In the genomic region with DNA sequence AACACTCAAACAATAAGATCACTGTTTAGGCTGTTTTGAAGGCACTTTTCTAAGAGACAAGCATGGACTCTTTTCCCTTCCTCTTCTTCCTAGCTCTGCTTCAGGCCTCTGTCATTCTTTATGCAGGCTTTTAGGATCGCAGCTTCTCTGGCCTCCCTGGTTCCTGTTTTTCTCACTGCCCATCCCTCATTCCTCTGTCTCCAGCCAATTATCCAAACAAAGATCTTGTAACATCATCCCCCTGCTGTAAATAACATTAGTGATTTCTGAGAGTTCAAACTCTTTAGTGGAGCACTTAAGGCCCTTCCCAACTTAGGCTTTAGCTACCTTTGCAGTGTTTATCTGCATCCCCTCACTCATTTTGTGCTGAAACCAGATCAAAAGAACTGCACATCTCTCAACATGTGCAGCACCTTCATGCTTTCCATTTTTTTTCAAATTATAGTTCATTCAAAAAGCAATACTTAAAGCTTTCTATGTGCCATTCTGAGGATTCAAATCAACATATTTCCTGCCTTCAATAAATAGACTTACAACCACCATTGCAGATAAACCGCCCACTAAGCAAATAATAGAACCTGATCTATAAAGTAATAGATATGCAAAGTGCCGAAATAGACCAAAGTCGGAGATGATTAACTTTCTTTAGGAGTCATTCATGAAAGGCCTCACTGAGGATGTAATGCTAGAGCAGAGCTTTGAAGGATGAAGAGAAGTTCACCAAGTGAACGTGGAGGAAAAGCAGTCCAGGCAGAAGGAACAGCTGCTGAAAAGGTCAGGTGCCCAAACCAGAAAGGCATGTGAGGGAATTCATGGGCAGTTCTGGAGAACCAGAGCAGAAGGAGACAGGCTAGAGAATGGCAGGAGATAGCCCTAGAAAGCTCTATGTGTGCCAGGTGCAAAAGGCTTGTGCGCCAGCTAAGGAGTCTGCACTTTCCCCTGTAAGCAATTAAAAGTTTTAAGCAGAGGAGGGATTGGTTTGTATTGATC, we compare ENCODE assay signal across 21 cellular contexts.
DNase-seq lines count a peak whose midpoint lies in the region; ATAC-seq, FAIRE-seq and TF ChIP-seq lines count a peak whose summit lies in the region.
"Had no signal": no experiment of that assay in that cellular context is flagged by ENCODE, and none has a peak within 500 bp of the region (broad histone marks: within the 10 kb centered on the region; RNA-seq: fewer than 3 reads in every experiment).

No MANE protein-coding gene starts in this region.

- H3K27me3 ChIP-seq in GM23338 (ENCODE audit: insufficient read depth) = no peaks in the 10 kb centered on the region
- H3K27me3 ChIP-seq in parathyroid adenoma (ENCODE audit: control insufficient read depth, insufficient read depth, low read length) = no peaks in the 10 kb centered on the region
- H3K27me3 ChIP-seq: cardiac muscle cell had no signal

- no peaks in the 10 kb centered on the region for H3F3A ChIP-seq in GM23338 (replicated peaks; ENCODE audit: low read depth)

- H3K4me3 Mint-ChIP-seq in GM23338 (no peak overlapping the region), glutamatergic neuron (ENCODE audit: unreplicated experiment) (peak overlapping the region; percentile 26)
- H3K4me3 Mint-ChIP-seq: activated CD4-positive, alpha-beta T cell treated with anti-CD3 and anti-CD28 coated beads, Interleukin-2, amount 10 ng/mL, durations not matched to agents 24 days and 14 days; activated naive CD4-positive, alpha-beta T cell treated with anti-CD3 and anti-CD28 coated beads, Interleukin-2, amount 10 ng/mL, durations not matched to agents 7 days and 5 days; CD4-positive, alpha-beta memory T cell; dendritic cell treated with granulocyte-macrophage colony-stimulating factor and Interleukin-4, amounts not matched to agents 40 ng/mL and 50 ng/mL, for 4 days; natural killer cell; stimulated activated naive B cell treated with anti-CD40 and anti-IgM and Interleukin-4, amounts not matched to agents 10 μg/mL and 1 μg/mL and 100 μg/mL, for 72 hours had no signal

- FAIRE-seq in GM12892 (lab: Jason Lieb, UNC) = no peak

- H3K79me2 ChIP-seq in GM23338 (replicated peaks; ENCODE audit: insufficient read depth) (no peaks in the 10 kb centered on the region), parathyroid adenoma (no peaks in the 10 kb centered on the region)

- H3K9me3 ChIP-seq in parathyroid adenoma (ENCODE audit: control insufficient read depth, low read length) = no peaks in the 10 kb centered on the region

- H3K4me1 Mint-ChIP-seq in GM23338 = no peaks in the 10 kb centered on the region; the same call in 2 of the 3 replicates
- H3K4me1 Mint-ChIP-seq in glutamatergic neuron (ENCODE audit: low read depth, unreplicated experiment) = peaks cover 35% of the 10 kb centered on the region
- H3K4me1 Mint-ChIP-seq: activated CD4-positive, alpha-beta T cell treated with anti-CD3 and anti-CD28 coated beads, Interleukin-2, amount 10 ng/mL, durations not matched to agents 24 days and 14 days; CD4-positive, alpha-beta memory T cell had no signal

- H3K9me2 ChIP-seq in GM23338 (ENCODE audit: insufficient read depth) = no peaks in the 10 kb centered on the region; the same call in 1 of the 2 replicates

- no peak overlapping the region for H3K27ac ChIP-seq in GM23338 (ENCODE audit: low read depth)
- H3K27ac ChIP-seq in parathyroid adenoma = no peak overlapping the region
- H3K27ac ChIP-seq: cardiac muscle cell, SK-N-MC, VCaP had no signal

- no peak overlapping the region for H3K9ac ChIP-seq in parathyroid adenoma

- peak overlapping the region; percentile 52; the same call in 1 of the 2 replicates for H2AFZ ChIP-seq in GM23338
- peak overlapping the region; percentile 3 for H2AFZ ChIP-seq in parathyroid adenoma

- H4K20me1 ChIP-seq in GM23338 (replicated peaks; ENCODE audit: insufficient read depth) = no peaks in the 10 kb centered on the region

- H3K27ac Mint-ChIP-seq in GM23338 = no peak overlapping the region
- no peak overlapping the region for H3K27ac Mint-ChIP-seq in glutamatergic neuron (ENCODE audit: unreplicated experiment)
- H3K27ac Mint-ChIP-seq: activated CD4-positive, alpha-beta T cell treated with anti-CD3 and anti-CD28 coated beads, Interleukin-2, amount 10 ng/mL, durations not matched to agents 24 days and 14 days; activated naive CD4-positive, alpha-beta T cell treated with anti-CD3 and anti-CD28 coated beads, Interleukin-2, amount 10 ng/mL, durations not matched to agents 7 days and 5 days; CD4-positive, alpha-beta memory T cell; dendritic cell treated with granulocyte-macrophage colony-stimulating factor and Interleukin-4, amounts not matched to agents 40 ng/mL and 50 ng/mL, for 4 days; natural killer cell; progenitor cell of endocrine pancreas; stimulated activated naive B cell treated with anti-CD40 and anti-IgM and Interleukin-4, amounts not matched to agents 10 μg/mL and 1 μg/mL and 100 μg/mL, for 72 hours had no signal

- intact Hi-C loops in sciatic nerve (cut with DNase I) = no loop called here

- no peak overlapping the region for H3K4me3 ChIP-seq in GM23338
- H3K4me3 ChIP-seq in parathyroid adenoma (ENCODE audit: low read depth, low read length) = no peak overlapping the region
- H3K4me3 ChIP-seq: cardiac muscle cell, lung, SK-N-MC, skin epidermis had no signal

- H3K36me3 ChIP-seq in GM23338 (ENCODE audit: insufficient read depth) (no peaks in the 10 kb centered on the region), parathyroid adenoma (ENCODE audit: control insufficient read depth, insufficient read depth, low read length) (no peaks in the 10 kb centered on the region)
- H3K36me3 ChIP-seq: cardiac muscle cell had no signal

- H3K9me3 Mint-ChIP-seq in GM23338 = peaks cover 14% of the 10 kb centered on the region; the same call in 1 of the 3 replicates
- peaks cover 9% of the 10 kb centered on the region for H3K9me3 Mint-ChIP-seq in glutamatergic neuron (ENCODE audit: unreplicated experiment)
- H3K9me3 Mint-ChIP-seq: activated CD4-positive, alpha-beta T cell treated with anti-CD3 and anti-CD28 coated beads, Interleukin-2, amount 10 ng/mL, durations not matched to agents 24 days and 14 days; dendritic cell treated with granulocyte-macrophage colony-stimulating factor and Interleukin-4, amounts not matched to agents 40 ng/mL and 50 ng/mL, for 4 days; natural killer cell had no signal

- no peak for DNase-seq in GM23338 (ENCODE audit: low spot score)
- DNase-seq in SK-N-DZ (ENCODE audit: low spot score) = peak; percentile 30
- DNase-seq in glutamatergic neuron = no peak
- no peak for DNase-seq in activated T-cell treated with anti-CD3 and anti-CD28 coated beads, Interleukin-2, amount 50 U/mL, for 48 hours
- no peak for DNase-seq in sciatic nerve (ENCODE audit: low spot score)
- no peak for DNase-seq in GM12892 (ENCODE audit: insufficient read length)
- DNase-seq: activated CD4-positive, alpha-beta T cell treated with anti-CD3 and anti-CD28 coated beads, Interleukin-2, amount 10 ng/mL, durations not matched to agents 24 days and 14 days; activated naive CD4-positive, alpha-beta T cell treated with anti-CD3 and anti-CD28 coated beads, Interleukin-2, amount 10 ng/mL, durations not matched to agents 7 days and 5 days; CD4-positive, alpha-beta memory T cell; natural killer cell; NCI-H2081 treated with DMSO at 0.1 percent for 48 hours; stimulated activated naive B cell treated with anti-CD40 and anti-IgM and Interleukin-4, amounts not matched to agents 10 μg/mL and 1 μg/mL and 100 μg/mL, for 72 hours had no signal

- TF ChIP-seq CTCF in GM23338 (conservative IDR thresholded peaks at IDR 0.05; ENCODE audit: low read depth in 2 of 2) = no peak
- TF ChIP-seq CTCF in glutamatergic neuron (IDR thresholded peaks at IDR 0.05; ENCODE audit: partially characterized antibody, unreplicated experiment) = no peak
- no peak for TF ChIP-seq CTCF in parathyroid adenoma (IDR thresholded peaks at IDR 0.05)

- ATAC-seq in GM23338 (no peak), HG02642 (IDR thresholded peaks at IDR 0.05; ENCODE audit: poor library complexity, unreplicated experiment) (no peak), sciatic nerve (no peak)
- ATAC-seq: natural killer cell; stimulated activated naive B cell treated with anti-CD40 and anti-IgM and Interleukin-4, amounts not matched to agents 10 μg/mL and 1 μg/mL and 100 μg/mL, for 72 hours had no signal

- H3K27me3 Mint-ChIP-seq in GM23338 (ENCODE audit: insufficient read depth, low read depth, poor library complexity) (peaks cover 3% of the 10 kb centered on the region), glutamatergic neuron (ENCODE audit: unreplicated experiment) (peaks cover 2% of the 10 kb centered on the region)
- H3K27me3 Mint-ChIP-seq: activated CD4-positive, alpha-beta T cell treated with anti-CD3 and anti-CD28 coated beads, Interleukin-2, amount 10 ng/mL, durations not matched to agents 24 days and 14 days; activated naive CD4-positive, alpha-beta T cell treated with anti-CD3 and anti-CD28 coated beads, Interleukin-2, amount 10 ng/mL, durations not matched to agents 7 days and 5 days had no signal

- H3K4me1 ChIP-seq in GM23338 (ENCODE audit: insufficient read depth) = no peaks in the 10 kb centered on the region
- peaks cover 12% of the 10 kb centered on the region for H3K4me1 ChIP-seq in parathyroid adenoma

- TF ChIP-seq POLR2A in GM12892 (IDR thresholded peaks at IDR 0.05; ENCODE audit: low read depth, low read length) = no peak

- H3K4me2 ChIP-seq in GM23338 = no peak overlapping the region
- H3K4me2 ChIP-seq in parathyroid adenoma (ENCODE audit: low read length) = no peak overlapping the region

- peaks cover 10% of the 10 kb centered on the region; the same call in 2 of the 3 replicates for H3K36me3 Mint-ChIP-seq in GM23338 (ENCODE audit: low read depth)
- H3K36me3 Mint-ChIP-seq in glutamatergic neuron (ENCODE audit: unreplicated experiment) = peaks cover 9% of the 10 kb centered on the region
- H3K36me3 Mint-ChIP-seq: activated naive CD4-positive, alpha-beta T cell treated with anti-CD3 and anti-CD28 coated beads, Interleukin-2, amount 10 ng/mL, durations not matched to agents 7 days and 5 days; CD4-positive, alpha-beta memory T cell; natural killer cell had no signal
